Comparison of ENCODE assay signal across 16 cellular contexts in genomic region chr20:48360338-48360698, GRCh38.
DNase-seq lines count a peak whose midpoint lies in the region; ATAC-seq and TF ChIP-seq lines count a peak whose summit lies in the region.
"Had no signal": no experiment of that assay in that cellular context is flagged by ENCODE, and none has a peak within 500 bp of the region (broad histone marks: within the 10 kb centered on the region; RNA-seq: fewer than 3 reads in every experiment).

No MANE protein-coding gene starts in this region.

- H3K27me3 ChIP-seq in BLaER1 treated with 17β-estradiol and CSF1 and Interleukin-3, amounts not matched to agents 10 nM and 100 nM: no peaks in the 10 kb centered on the region
- peaks cover 0 to 5% of the 10 kb centered on the region in 2 donors for H3K27me3 ChIP-seq in left lung
- H3K27me3 ChIP-seq: cardiac muscle cell had no signal

- peak overlapping the region; percentile 91 to 95 (median 92) for H3K4me3 Mint-ChIP-seq in IgD-negative memory B cell
- H3K4me3 Mint-ChIP-seq: activated CD4-positive, alpha-beta memory T cell treated with anti-CD3 and anti-CD28 coated beads for 36 hours; T-helper 1 cell treated with Interleukin-12 subunit alpha and Interleukin-12 subunit beta and Interleukin-4 antibody, amounts not matched to agents 30 μg/mL and 1 μg/mL, for 36 hours had no signal

- DNase-seq in DMS53 (lab: John Stamatoyannopoulos, UW): no peak
- no peak for DNase-seq in activated T-cell treated with anti-CD3 and anti-CD28 coated beads for 4 hours
- no peak for DNase-seq in NCI-H345 (lab: John Stamatoyannopoulos, UW)
- DNase-seq in left lung: no peak
- DNase-seq: activated CD4-positive, alpha-beta memory T cell treated with anti-CD3 and anti-CD28 coated beads for 36 hours; activated naive CD4-positive, alpha-beta T cell treated with Interleukin-2 at 50 U/mL for 16 hours; NCI-H1092; NCI-H82 had no signal

- H3K36me3 Mint-ChIP-seq in IgD-negative memory B cell: peaks cover 11% of the 10 kb centered on the region
- H3K36me3 Mint-ChIP-seq: activated CD4-positive, alpha-beta memory T cell treated with anti-CD3 and anti-CD28 coated beads for 36 hours had no signal

- H3K27me3 Mint-ChIP-seq in IgD-negative memory B cell: no peaks in the 10 kb centered on the region

- H3K9ac ChIP-seq in BLaER1 treated with 17β-estradiol and CSF1 and Interleukin-3, amounts not matched to agents 10 nM and 100 nM: peak overlapping the region in 1 of 11 experiments; percentile 18; a peak in 2 of 22 replicates
- H3K9ac ChIP-seq: parathyroid adenoma had no signal

- intact Hi-C loops in left lung (cut with DNase I): no loop called here

- peaks cover 28 to 49% (median 48%) of the 10 kb centered on the region in 3 donors for H3K4me1 Mint-ChIP-seq in IgD-negative memory B cell

- peak overlapping the region; percentile 97 to 99 (median 99) for H3K27ac Mint-ChIP-seq in IgD-negative memory B cell
- H3K27ac Mint-ChIP-seq: activated CD4-positive, alpha-beta memory T cell treated with anti-CD3 and anti-CD28 coated beads for 36 hours; T-helper 1 cell treated with Interleukin-12 subunit alpha and Interleukin-12 subunit beta and Interleukin-4 antibody, amounts not matched to agents 30 μg/mL and 1 μg/mL, for 36 hours had no signal

- H3K36me3 ChIP-seq in BLaER1 treated with 17β-estradiol and CSF1 and Interleukin-3, amounts not matched to agents 10 nM and 100 nM: no peaks in the 10 kb centered on the region
- no peaks in the 10 kb centered on the region for H3K36me3 ChIP-seq in left lung
- H3K36me3 ChIP-seq: cardiac muscle cell had no signal

- no peak overlapping the region; a peak in 1 of 20 replicates for H3K4me3 ChIP-seq in BLaER1 treated with 17β-estradiol and CSF1 and Interleukin-3, amounts not matched to agents 10 nM and 100 nM
- H3K4me3 ChIP-seq in left lung: no peak overlapping the region
- H3K4me3 ChIP-seq: cardiac muscle cell had no signal

- H4K20me1 ChIP-seq in BLaER1 treated with 17β-estradiol and CSF1 and Interleukin-3, amounts not matched to agents 10 nM and 100 nM: no peaks in the 10 kb centered on the region

- peak overlapping the region; percentile 2 to 84 (median 57); a peak in 20 of 22 replicates for H3K4me2 ChIP-seq in BLaER1 treated with 17β-estradiol and CSF1 and Interleukin-3, amounts not matched to agents 10 nM and 100 nM

- no peaks in the 10 kb centered on the region for H3K9me3 ChIP-seq in BLaER1 treated with 17β-estradiol and CSF1 and Interleukin-3, amounts not matched to agents 10 nM and 100 nM (replicated peaks in 1 of 11)
- H3K9me3 ChIP-seq in left lung: no peaks in the 10 kb centered on the region

- H3K9me3 Mint-ChIP-seq in IgD-negative memory B cell: no peaks in the 10 kb centered on the region
- H3K9me3 Mint-ChIP-seq: activated CD4-positive, alpha-beta memory T cell treated with anti-CD3 and anti-CD28 coated beads for 36 hours had no signal

- peak; percentile 29 for ATAC-seq in GM19025 (IDR thresholded peaks at IDR 0.05; ENCODE audit: low read depth, unreplicated experiment)
- peak; percentile 37 for ATAC-seq in HG02759 (IDR thresholded peaks at IDR 0.05; ENCODE audit: unreplicated experiment)
- ATAC-seq in left lung: no peak

- H3K27ac ChIP-seq in BLaER1 treated with 17β-estradiol and CSF1 and Interleukin-3, amounts not matched to agents 10 nM and 100 nM: peak overlapping the region in 2 of 11 experiments; percentile 7 to 37; a peak in 5 of 22 replicates
- H3K27ac ChIP-seq in left lung: no peak overlapping the region
- H3K27ac ChIP-seq: cardiac muscle cell, epithelial cell of prostate, parathyroid adenoma had no signal

- H3K4me1 ChIP-seq in BLaER1 treated with 17β-estradiol and CSF1 and Interleukin-3, amounts not matched to agents 10 nM and 100 nM: peaks cover 7 to 44% (median 35%) of the 10 kb centered on the region in 10 experiments; a peak in 19 of 20 replicates
- no peaks in the 10 kb centered on the region for H3K4me1 ChIP-seq in left lung
- H3K4me1 ChIP-seq: parathyroid adenoma had no signal

- TF ChIP-seq CTCF in left lung (IDR thresholded peaks at IDR 0.05): no peak
